3 cellular contexts compared by ENCODE assay signal in the genomic region with DNA sequence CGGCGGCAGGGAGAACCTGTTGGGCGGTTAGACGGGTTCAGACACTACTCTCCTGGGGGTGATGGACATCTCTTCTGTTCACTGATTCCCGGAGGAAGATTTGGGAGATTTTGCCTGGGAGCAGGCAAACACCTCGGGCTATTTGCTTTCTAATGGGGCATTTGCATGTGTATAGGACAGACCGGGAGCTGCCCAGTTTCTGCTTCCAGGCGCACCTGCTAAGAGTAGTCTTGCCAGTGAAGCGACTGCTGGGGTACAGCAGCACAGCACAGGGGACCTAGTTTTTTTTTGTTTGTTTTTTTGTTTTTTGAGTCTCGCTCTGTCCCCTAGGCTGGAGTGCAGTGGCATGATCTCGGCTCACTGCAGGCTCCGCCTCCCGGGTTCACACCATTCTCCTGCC.
TF ChIP-seq lines count a peak whose summit lies in the region.

No MANE protein-coding gene starts in this region.

TF ChIP-seq in GM23338, 12 proteins besides CTCF, POLR2A, EP300 and RAD21:
- TF ChIP-seq STAT1 (IDR thresholded peaks at IDR 0.05; ENCODE audit: unreplicated experiment) (no peak), ZNF331 (CRISPR knock-in tag; IDR thresholded peaks at IDR 0.05; ENCODE audit: low read depth) (no peak), EZH2phosphoT487 (IDR thresholded peaks at IDR 0.05; ENCODE audit: unreplicated experiment) (no peak), NANOG (IDR thresholded peaks at IDR 0.05; ENCODE audit: borderline replicate concordance) (no peak), JUNB (IDR thresholded peaks at IDR 0.05; ENCODE audit: unreplicated experiment) (no peak), CREB1 (CRISPR knock-in tag; IDR thresholded peaks at IDR 0.05; ENCODE audit: low read depth) (no peak), POLR2AphosphoS5 (IDR thresholded peaks at IDR 0.05; ENCODE audit: low read depth) (no peak), EZH2 (IDR thresholded peaks at IDR 0.05; ENCODE audit: low read depth, unreplicated experiment) (no peak)
- TF ChIP-seq, protein P1, sequence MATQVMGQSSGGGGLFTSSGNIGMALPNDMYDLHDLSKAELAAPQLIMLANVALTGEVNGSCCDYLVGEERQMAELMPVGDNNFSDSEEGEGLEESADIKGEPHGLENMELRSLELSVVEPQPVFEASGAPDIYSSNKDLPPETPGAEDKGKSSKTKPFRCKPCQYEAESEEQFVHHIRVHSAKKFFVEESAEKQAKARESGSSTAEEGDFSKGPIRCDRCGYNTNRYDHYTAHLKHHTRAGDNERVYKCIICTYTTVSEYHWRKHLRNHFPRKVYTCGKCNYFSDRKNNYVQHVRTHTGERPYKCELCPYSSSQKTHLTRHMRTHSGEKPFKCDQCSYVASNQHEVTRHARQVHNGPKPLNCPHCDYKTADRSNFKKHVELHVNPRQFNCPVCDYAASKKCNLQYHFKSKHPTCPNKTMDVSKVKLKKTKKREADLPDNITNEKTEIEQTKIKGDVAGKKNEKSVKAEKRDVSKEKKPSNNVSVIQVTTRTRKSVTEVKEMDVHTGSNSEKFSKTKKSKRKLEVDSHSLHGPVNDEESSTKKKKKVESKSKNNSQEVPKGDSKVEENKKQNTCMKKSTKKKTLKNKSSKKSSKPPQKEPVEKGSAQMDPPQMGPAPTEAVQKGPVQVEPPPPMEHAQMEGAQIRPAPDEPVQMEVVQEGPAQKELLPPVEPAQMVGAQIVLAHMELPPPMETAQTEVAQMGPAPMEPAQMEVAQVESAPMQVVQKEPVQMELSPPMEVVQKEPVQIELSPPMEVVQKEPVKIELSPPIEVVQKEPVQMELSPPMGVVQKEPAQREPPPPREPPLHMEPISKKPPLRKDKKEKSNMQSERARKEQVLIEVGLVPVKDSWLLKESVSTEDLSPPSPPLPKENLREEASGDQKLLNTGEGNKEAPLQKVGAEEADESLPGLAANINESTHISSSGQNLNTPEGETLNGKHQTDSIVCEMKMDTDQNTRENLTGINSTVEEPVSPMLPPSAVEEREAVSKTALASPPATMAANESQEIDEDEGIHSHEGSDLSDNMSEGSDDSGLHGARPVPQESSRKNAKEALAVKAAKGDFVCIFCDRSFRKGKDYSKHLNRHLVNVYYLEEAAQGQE (IDR thresholded peaks at IDR 0.05; ENCODE audit: unreplicated experiment): no peak
- TF ChIP-seq, protein P2, sequence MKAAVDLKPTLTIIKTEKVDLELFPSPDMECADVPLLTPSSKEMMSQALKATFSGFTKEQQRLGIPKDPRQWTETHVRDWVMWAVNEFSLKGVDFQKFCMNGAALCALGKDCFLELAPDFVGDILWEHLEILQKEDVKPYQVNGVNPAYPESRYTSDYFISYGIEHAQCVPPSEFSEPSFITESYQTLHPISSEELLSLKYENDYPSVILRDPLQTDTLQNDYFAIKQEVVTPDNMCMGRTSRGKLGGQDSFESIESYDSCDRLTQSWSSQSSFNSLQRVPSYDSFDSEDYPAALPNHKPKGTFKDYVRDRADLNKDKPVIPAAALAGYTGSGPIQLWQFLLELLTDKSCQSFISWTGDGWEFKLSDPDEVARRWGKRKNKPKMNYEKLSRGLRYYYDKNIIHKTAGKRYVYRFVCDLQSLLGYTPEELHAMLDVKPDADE (IDR thresholded peaks at IDR 0.05): no peak

TF ChIP-seq in WTC11, 78 proteins besides CTCF, POLR2A, EP300 and RAD21:
- no peak for TF ChIP-seq ZNF317 (CRISPR knock-in tag; IDR thresholded peaks at IDR 0.05; ENCODE audit: borderline replicate concordance, low read depth)
- TF ChIP-seq, protein P3, sequence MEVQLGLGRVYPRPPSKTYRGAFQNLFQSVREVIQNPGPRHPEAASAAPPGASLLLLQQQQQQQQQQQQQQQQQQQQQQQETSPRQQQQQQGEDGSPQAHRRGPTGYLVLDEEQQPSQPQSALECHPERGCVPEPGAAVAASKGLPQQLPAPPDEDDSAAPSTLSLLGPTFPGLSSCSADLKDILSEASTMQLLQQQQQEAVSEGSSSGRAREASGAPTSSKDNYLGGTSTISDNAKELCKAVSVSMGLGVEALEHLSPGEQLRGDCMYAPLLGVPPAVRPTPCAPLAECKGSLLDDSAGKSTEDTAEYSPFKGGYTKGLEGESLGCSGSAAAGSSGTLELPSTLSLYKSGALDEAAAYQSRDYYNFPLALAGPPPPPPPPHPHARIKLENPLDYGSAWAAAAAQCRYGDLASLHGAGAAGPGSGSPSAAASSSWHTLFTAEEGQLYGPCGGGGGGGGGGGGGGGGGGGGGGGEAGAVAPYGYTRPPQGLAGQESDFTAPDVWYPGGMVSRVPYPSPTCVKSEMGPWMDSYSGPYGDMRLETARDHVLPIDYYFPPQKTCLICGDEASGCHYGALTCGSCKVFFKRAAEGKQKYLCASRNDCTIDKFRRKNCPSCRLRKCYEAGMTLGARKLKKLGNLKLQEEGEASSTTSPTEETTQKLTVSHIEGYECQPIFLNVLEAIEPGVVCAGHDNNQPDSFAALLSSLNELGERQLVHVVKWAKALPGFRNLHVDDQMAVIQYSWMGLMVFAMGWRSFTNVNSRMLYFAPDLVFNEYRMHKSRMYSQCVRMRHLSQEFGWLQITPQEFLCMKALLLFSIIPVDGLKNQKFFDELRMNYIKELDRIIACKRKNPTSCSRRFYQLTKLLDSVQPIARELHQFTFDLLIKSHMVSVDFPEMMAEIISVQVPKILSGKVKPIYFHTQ (CRISPR knock-in tag; IDR thresholded peaks at IDR 0.05): no peak
- TF ChIP-seq NR1H2 (CRISPR knock-in tag; IDR thresholded peaks at IDR 0.05): no peak
- TF ChIP-seq TCF7 (CRISPR knock-in tag; IDR thresholded peaks at IDR 0.05; ENCODE audit: low read depth): no peak
- TF ChIP-seq GABPB1 (CRISPR knock-in tag; IDR thresholded peaks at IDR 0.05): no peak
- no peak for TF ChIP-seq MYBL2 (CRISPR knock-in tag; IDR thresholded peaks at IDR 0.05)
- TF ChIP-seq, protein P4, sequence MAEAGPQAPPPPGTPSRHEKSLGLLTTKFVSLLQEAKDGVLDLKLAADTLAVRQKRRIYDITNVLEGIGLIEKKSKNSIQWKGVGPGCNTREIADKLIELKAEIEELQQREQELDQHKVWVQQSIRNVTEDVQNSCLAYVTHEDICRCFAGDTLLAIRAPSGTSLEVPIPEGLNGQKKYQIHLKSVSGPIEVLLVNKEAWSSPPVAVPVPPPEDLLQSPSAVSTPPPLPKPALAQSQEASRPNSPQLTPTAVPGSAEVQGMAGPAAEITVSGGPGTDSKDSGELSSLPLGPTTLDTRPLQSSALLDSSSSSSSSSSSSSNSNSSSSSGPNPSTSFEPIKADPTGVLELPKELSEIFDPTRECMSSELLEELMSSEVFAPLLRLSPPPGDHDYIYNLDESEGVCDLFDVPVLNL (CRISPR knock-in tag; IDR thresholded peaks at IDR 0.05; ENCODE audit: borderline replicate concordance, low read depth): no peak
- TF ChIP-seq HMGA2 (CRISPR knock-in tag; IDR thresholded peaks at IDR 0.05): no peak

TF ChIP-seq in H1, 55 proteins besides CTCF, POLR2A, EP300 and RAD21:
- TF ChIP-seq EZH2 (IDR thresholded peaks at IDR 0.05; ENCODE audit: low read depth, low read length, severe bottlenecking) (no peak), CHD7 (IDR thresholded peaks at IDR 0.05; ENCODE audit: insufficient replicate concordance, low read length) (no peak), BACH1 (IDR thresholded peaks at IDR 0.05; ENCODE audit: low read length) (no peak), ATF2 (IDR thresholded peaks at IDR 0.05; ENCODE audit: low read length) (no peak), EGR1 (IDR thresholded peaks at IDR 0.05; ENCODE audit: borderline replicate concordance, low read depth, low read length) (no peak), SAP30 (IDR thresholded peaks at IDR 0.05; ENCODE audit: insufficient read depth, insufficient replicate concordance, low read length) (no peak), TBP (IDR thresholded peaks at IDR 0.05; ENCODE audit: low read depth, low read length) (no peak)
- TF ChIP-seq, protein P5, sequence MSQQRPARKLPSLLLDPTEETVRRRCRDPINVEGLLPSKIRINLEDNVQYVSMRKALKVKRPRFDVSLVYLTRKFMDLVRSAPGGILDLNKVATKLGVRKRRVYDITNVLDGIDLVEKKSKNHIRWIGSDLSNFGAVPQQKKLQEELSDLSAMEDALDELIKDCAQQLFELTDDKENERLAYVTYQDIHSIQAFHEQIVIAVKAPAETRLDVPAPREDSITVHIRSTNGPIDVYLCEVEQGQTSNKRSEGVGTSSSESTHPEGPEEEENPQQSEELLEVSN (IDR thresholded peaks at IDR 0.05): no peak
TF ChIP-seq in H1: peak in this region for 0.
